ENCODE assay signal across 19 cellular contexts in genomic region chr2:48545244-48545643, GRCh38. TPM values are rescaled to one million over a fixed set of nuclear protein-coding genes. Genes with fewer than 3 reads are reported as not detected.
A peak's percentile ranks its signal among the peaks of the same experiment; 100 is the strongest.
DNase-seq lines count a peak whose midpoint lies in the region; ATAC-seq and TF ChIP-seq lines count a peak whose summit lies in the region.
"Had no signal": no experiment of that assay in that cellular context is flagged by ENCODE, and none has a peak within 500 bp of the region (broad histone marks: within the 10 kb centered on the region; RNA-seq: fewer than 3 reads in every experiment).

No MANE protein-coding gene starts in this region.

- H3K4ac ChIP-seq in mesenchymal stem cell (ENCODE audit: low read depth in 1 of 2, low read length in 2 of 2), result no peak overlapping the region

- no peaks in the 10 kb centered on the region for H3K36me3 ChIP-seq in mesenchymal stem cell (ENCODE audit: control insufficient read depth in 1 of 2, insufficient read depth in 2 of 2, low read depth in 1 of 2, low read length in 2 of 2)
- H3K36me3 ChIP-seq: BLaER1, cardiac muscle cell, prostate gland, SJSA1, spleen had no signal

- H2BK12ac ChIP-seq in mesenchymal stem cell (ENCODE audit: low read length in 2 of 2), result no peak overlapping the region

- H3K4me1 Mint-ChIP-seq in HFFc6 (ENCODE audit: low read depth), result no peaks in the 10 kb centered on the region; the same call in none of the 2 replicates

- H3K27me3 ChIP-seq in mesenchymal stem cell (ENCODE audit: control insufficient read depth in 1 of 2, insufficient read depth in 1 of 2, low read length in 2 of 2), result no peaks in the 10 kb centered on the region
- H3K27me3 ChIP-seq: BLaER1, cardiac muscle cell, SJSA1, spleen, testis had no signal

- no peak overlapping the region for H2BK15ac ChIP-seq in mesenchymal stem cell (ENCODE audit: low read depth, poor library complexity, severe bottlenecking)

- no peak overlapping the region for H3K18ac ChIP-seq in mesenchymal stem cell (ENCODE audit: low read depth in 1 of 2, low read length in 2 of 2)

- H3K9me3 Mint-ChIP-seq in HFFc6, result no peaks in the 10 kb centered on the region
- H3K9me3 Mint-ChIP-seq: nephron had no signal

- no peak overlapping the region for H3K4me2 ChIP-seq in mesenchymal stem cell (ENCODE audit: low read length, poor library complexity, severe bottlenecking)
- H3K4me2 ChIP-seq: BLaER1, PC-9 had no signal

- no peaks in the 10 kb centered on the region for H3K9me3 ChIP-seq in mesenchymal stem cell (ENCODE audit: control insufficient read depth, low read length)
- H3K9me3 ChIP-seq: BLaER1, prostate gland, SJSA1, spleen, testis had no signal

- no peak overlapping the region for H2BK5ac ChIP-seq in mesenchymal stem cell (ENCODE audit: low read depth, low read length, poor library complexity, severe bottlenecking)

- H3K79me1 ChIP-seq in mesenchymal stem cell (replicated peaks; ENCODE audit: low read length, poor library complexity, severe bottlenecking), result peaks cover 8% of the 10 kb centered on the region

- no peak overlapping the region for H2AK5ac ChIP-seq in mesenchymal stem cell (ENCODE audit: low read length, severe bottlenecking)

- H2BK120ac ChIP-seq in mesenchymal stem cell (ENCODE audit: low read depth, low read length), result no peak overlapping the region

- H3K4me3 Mint-ChIP-seq in HFFc6, result no peak overlapping the region
- H3K4me3 Mint-ChIP-seq: nephron had no signal

- no peak overlapping the region for H2AFZ ChIP-seq in mesenchymal stem cell (ENCODE audit: low read depth, low read length)
- H2AFZ ChIP-seq: PC-9 had no signal

- no peak overlapping the region for H3K14ac ChIP-seq in mesenchymal stem cell (ENCODE audit: low read length in 2 of 2)

- no peak overlapping the region for H4K91ac ChIP-seq in mesenchymal stem cell (ENCODE audit: low read length)

- DNase-seq in ELF-1 (ENCODE audit: low read depth, low spot score) (peak; percentile 44), HFFc6 (no peak), ecto neural progenitor cell (ENCODE audit: low spot score) (peak; percentile 58), mesenchymal stem cell (no peak), NCI-H524 (lab: John Stamatoyannopoulos, UW) (no peak)
- no peak for DNase-seq in effector CD4-positive, alpha-beta T cell
- DNase-seq: activated CD4-positive, alpha-beta T cell treated with anti-CD3 and anti-CD28 coated beads for 1 hour; hypothalamus; NCI-H2081; PC-9; spleen; T-helper 9 cell; testis had no signal

- ATAC-seq in HG03469 (IDR thresholded peaks at IDR 0.05; ENCODE audit: unreplicated experiment), result no peak

- peak; percentile 32; the same call in 1 of the 2 replicates for TF ChIP-seq CTCF in HFFc6 (IDR thresholded peaks at IDR 0.05)

- no peak overlapping the region for H3K27ac Mint-ChIP-seq in HFFc6

- no peaks in the 10 kb centered on the region for H3K36me3 Mint-ChIP-seq in HFFc6 (ENCODE audit: low read depth)

- H3K27me3 Mint-ChIP-seq in HFFc6 (ENCODE audit: insufficient read depth), result peaks cover 3% of the 10 kb centered on the region; the same call in 1 of the 2 replicates

- H3K23ac ChIP-seq in mesenchymal stem cell (ENCODE audit: low read length in 2 of 2), result no peak overlapping the region

- no peak overlapping the region for H3K9ac ChIP-seq in mesenchymal stem cell (ENCODE audit: low read length)
- H3K9ac ChIP-seq: BLaER1 had no signal

- no peak overlapping the region for H3K4me3 ChIP-seq in mesenchymal stem cell (ENCODE audit: insufficient read depth in 1 of 2, low read depth in 1 of 2, low read length in 2 of 2)
- H3K4me3 ChIP-seq: BLaER1, cardiac muscle cell, PC-9, prostate gland, SJSA1, spleen, testis had no signal

- H3K4me1 ChIP-seq in mesenchymal stem cell (ENCODE audit: control insufficient read depth, insufficient read depth, low read depth, low read length), result no peaks in the 10 kb centered on the region
- H3K4me1 ChIP-seq: BLaER1, prostate gland, spleen, testis had no signal

- peak overlapping the region; percentile 23 for H4K8ac ChIP-seq in mesenchymal stem cell (ENCODE audit: low read length)

- H3K27ac ChIP-seq in mesenchymal stem cell (ENCODE audit: low read length, poor library complexity, severe bottlenecking), result no peak overlapping the region
- H3K27ac ChIP-seq: BLaER1, cardiac muscle cell, PC-9, prostate gland, SJSA1, spleen, testis had no signal

- 92% methylated on average over 10 of the region's 10 CpGs for WGBS in mesenchymal stem cell

RNA-seq across cellular contexts. Expression of gene STON1, which starts 15.3 kb away (rescaled TPM):
- total RNA-seq in HFFc6 (2021; fragmentation: NEBNext Ultra II Directional; extraction: Animal tissue kit (Norgen Biotek cat#: 25700)), result 1 to 10 TPM; 1.3 to 4.3 (median 3.1) TPM
- 11.2 TPM for polyA plus RNA-seq in mesenchymal stem cell (2013, experiment 1 of 2)
- polyA plus RNA-seq in mesenchymal stem cell (2013, experiment 2 of 2), result 11.4 TPM

Comparison
In these comparisons a context has a peak if more than half of its experiments do, and no peak if none do; other contexts are left out.
1. DNase-seq: peak in ELF-1 (single experiment) and ecto neural progenitor cell (single experiment); none in HFFc6 (single experiment), mesenchymal stem cell (single experiment), NCI-H524 (0 of 2) and effector CD4-positive, alpha-beta T cell (single experiment).